Comparison of ENCODE assay signal across 16 cellular contexts in the genomic region with DNA sequence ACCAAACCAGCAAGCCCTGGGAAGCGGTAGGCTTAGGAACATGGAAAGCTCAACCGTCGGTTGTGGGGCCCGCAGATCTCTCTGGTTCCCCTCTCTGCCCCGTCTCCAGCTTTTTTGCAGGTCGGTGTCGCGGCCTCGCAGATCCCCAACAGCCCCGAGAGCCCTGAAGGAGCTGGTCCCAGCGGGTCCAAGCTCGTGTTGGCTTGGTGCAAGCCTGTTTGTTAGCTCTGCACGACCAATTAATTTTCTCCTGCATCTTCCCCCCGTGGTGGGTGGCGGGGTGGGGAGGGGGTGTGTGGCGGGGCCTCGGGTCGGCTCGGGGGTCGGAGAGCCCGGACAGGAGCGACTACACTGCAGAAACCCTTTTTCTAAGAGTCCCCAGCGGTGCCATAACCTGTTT. TPM values are rescaled to one million over a fixed set of nuclear protein-coding genes. Genes with fewer than 3 reads are reported as not detected.
DNase-seq lines count a peak whose midpoint lies in the region; ATAC-seq and TF ChIP-seq lines count a peak whose summit lies in the region.
"Had no signal": no experiment of that assay in that cellular context is flagged by ENCODE, and none has a peak within 500 bp of the region (broad histone marks: within the 10 kb centered on the region; RNA-seq: fewer than 3 reads in every experiment).

No MANE protein-coding gene starts in this region.

- peak overlapping the region; percentile 71 for H3K4me3 Mint-ChIP-seq in chondrocyte (ENCODE audit: unreplicated experiment)
- H3K4me3 Mint-ChIP-seq in naive thymus-derived CD4-positive, alpha-beta T cell: peak overlapping the region; percentile 34 to 82 (median 70)

- intact Hi-C loops in cardiac septum (cut with DNase I) (no loop called here), vagina (cut with DNase I) (no loop called here)
- intact Hi-C loops in naive thymus-derived CD4-positive, alpha-beta T cell (cut with micrococcal nuclease): loop anchor here (10.0 kb wide), 2 partner anchors 68 to 362 kb away; no protein-coding TSS in a partner anchor

- TF ChIP-seq POLR2A in vagina (IDR thresholded peaks at IDR 0.05): no peak

- H3K9me3 ChIP-seq in cardiac muscle cell (ENCODE audit: low read depth) (no peaks in the 10 kb centered on the region), vagina (no peaks in the 10 kb centered on the region)
- H3K9me3 ChIP-seq in naive thymus-derived CD4-positive, alpha-beta T cell (ENCODE audit: control insufficient read depth in 2 of 3, low read length in 3 of 3): no peaks in the 10 kb centered on the region
- H3K9me3 ChIP-seq: mucosa of descending colon, spleen had no signal

- H3K27ac ChIP-seq in cardiac muscle cell (no peak overlapping the region), vagina (no peak overlapping the region)
- no peak overlapping the region for H3K27ac ChIP-seq in naive thymus-derived CD4-positive, alpha-beta T cell (ENCODE audit: low read depth, low read length)
- H3K27ac ChIP-seq: spleen had no signal

- H3K27me3 Mint-ChIP-seq in chondrocyte (ENCODE audit: low read depth): peaks cover 77% of the 10 kb centered on the region
- H3K27me3 Mint-ChIP-seq in naive thymus-derived CD4-positive, alpha-beta T cell: peaks cover 56 to 86% (median 67%) of the 10 kb centered on the region in 5 donors

- no peak for TF ChIP-seq CTCF in cardiac muscle cell (IDR thresholded peaks at IDR 0.05; ENCODE audit: low read depth, low read length)
- no peak for TF ChIP-seq CTCF in chondrocyte (IDR thresholded peaks at IDR 0.05)
- no peak for TF ChIP-seq CTCF in vagina (IDR thresholded peaks at IDR 0.05)

- H3K36me3 ChIP-seq in cardiac muscle cell (no peaks in the 10 kb centered on the region), vagina (no peaks in the 10 kb centered on the region)
- H3K36me3 ChIP-seq in naive thymus-derived CD4-positive, alpha-beta T cell (ENCODE audit: control insufficient read depth in 2 of 3, insufficient read depth in 3 of 3, low read length in 3 of 3): no peaks in the 10 kb centered on the region
- H3K36me3 ChIP-seq: spleen had no signal

- H3K4me1 ChIP-seq in cardiac muscle cell (ENCODE audit: low read depth) (no peaks in the 10 kb centered on the region), vagina (peaks cover 16% of the 10 kb centered on the region)
- H3K4me1 ChIP-seq in naive thymus-derived CD4-positive, alpha-beta T cell (ENCODE audit: control insufficient read depth in 2 of 2, insufficient read depth in 2 of 2, low read length in 2 of 2): no peaks in the 10 kb centered on the region

- peaks cover 99% of the 10 kb centered on the region for H3K27me3 ChIP-seq in cardiac muscle cell
- H3K27me3 ChIP-seq in naive thymus-derived CD4-positive, alpha-beta T cell (ENCODE audit: control insufficient read depth in 2 of 2, insufficient read depth in 2 of 2, low read length in 2 of 2): no peaks in the 10 kb centered on the region
- no peaks in the 10 kb centered on the region for H3K27me3 ChIP-seq in vagina

- no peak for ATAC-seq in naive thymus-derived CD4-positive, alpha-beta T cell
- ATAC-seq in HG03571 (IDR thresholded peaks at IDR 0.05; ENCODE audit: unreplicated experiment): no peak
- ATAC-seq: K562 had no signal

- no peak overlapping the region for H3K27ac Mint-ChIP-seq in chondrocyte (ENCODE audit: unreplicated experiment)
- no peak overlapping the region for H3K27ac Mint-ChIP-seq in naive thymus-derived CD4-positive, alpha-beta T cell

- no peaks in the 10 kb centered on the region for H3K36me3 Mint-ChIP-seq in chondrocyte (ENCODE audit: low read depth)
- peaks cover 0 to 7% (median 0%) of the 10 kb centered on the region in 5 donors for H3K36me3 Mint-ChIP-seq in naive thymus-derived CD4-positive, alpha-beta T cell

- peaks cover 13% of the 10 kb centered on the region for H3K4me1 Mint-ChIP-seq in chondrocyte (ENCODE audit: low read depth)
- H3K4me1 Mint-ChIP-seq in naive thymus-derived CD4-positive, alpha-beta T cell: peaks cover 0 to 7% (median 3%) of the 10 kb centered on the region in 7 donors

- DNase-seq in cardiac muscle cell (ENCODE audit: low read depth in 1 of 2, low spot score in 1 of 2): no peak
- DNase-seq in cardiac septum (ENCODE audit: low spot score): no peak
- DNase-seq in chondrocyte (ENCODE audit: low spot score): no peak
- DNase-seq in naive thymus-derived CD4-positive, alpha-beta T cell: no peak
- DNase-seq in vagina (ENCODE audit: extremely low spot score in 2 of 2): no peak
- no peak for DNase-seq in AG20443 (ENCODE audit: low spot score)
- no peak for DNase-seq in activated CD4-positive, alpha-beta T cell treated with anti-CD3 and anti-CD28 coated beads for 48 hours
- DNase-seq: cortex of kidney; mucosa of descending colon; NCI-H2107; spleen; stimulated activated CD8-positive, alpha-beta memory T cell treated with anti-CD3 and anti-CD28 coated beads, Interleukin-4, amount 100 ng/mL, for 48 hours; T1000 had no signal

- POLR2A ChIA-PET in naive thymus-derived CD4-positive, alpha-beta T cell (lab: Charles Lee): no interaction called here

- peak overlapping the region; percentile 49 for H3K4me3 ChIP-seq in cardiac muscle cell
- no peak overlapping the region for H3K4me3 ChIP-seq in naive thymus-derived CD4-positive, alpha-beta T cell (ENCODE audit: low read length)
- H3K4me3 ChIP-seq in vagina: peak overlapping the region; percentile 31 to 50
- H3K4me3 ChIP-seq: K562, mucosa of descending colon had no signal

- H3K9me3 Mint-ChIP-seq in chondrocyte (ENCODE audit: low read depth): no peaks in the 10 kb centered on the region
- peaks cover 0 to 4% (median 0%) of the 10 kb centered on the region in 11 donors for H3K9me3 Mint-ChIP-seq in naive thymus-derived CD4-positive, alpha-beta T cell

- CTCF ChIA-PET in naive thymus-derived CD4-positive, alpha-beta T cell (lab: Charles Lee): no interaction called here

RNA-seq across cellular contexts. Expression of a gene that starts 0.4 kb away (rescaled TPM):
- total RNA-seq in cardiac muscle cell (0.09 TPM in 1 of 2 replicates, not detected in the other), cardiac septum (not detected), chondrocyte (0.29 to 0.77 TPM (median 0.37 TPM) in 3 replicates), vagina (1.5 TPM)
- 0.07 TPM in 1 of 2 replicates, not detected in the other for polyA plus RNA-seq in cardiac muscle cell
- 10 to 100 TPM in 1 of 5 experiments, 1 to 10 TPM in 1, under 1 TPM in 1, not detected in 2; 0.10 to 15.3 (median 2.1) TPM for total RNA-seq in naive thymus-derived CD4-positive, alpha-beta T cell
- polyA plus RNA-seq in naive thymus-derived CD4-positive, alpha-beta T cell: not detected
- total RNA-seq: K562 had no signal
- polyA plus RNA-seq: BJ, K562 had no signal

Comparison
In these comparisons a context has a peak if more than half of its experiments do, and no peak if none do; other contexts are left out.
1. intact Hi-C loops: an anchor here in naive thymus-derived CD4-positive, alpha-beta T cell (10.0 kb wide); none called in cardiac septum and vagina.